Comparison of ENCODE assay signal across 8 cellular contexts in the genomic region with DNA sequence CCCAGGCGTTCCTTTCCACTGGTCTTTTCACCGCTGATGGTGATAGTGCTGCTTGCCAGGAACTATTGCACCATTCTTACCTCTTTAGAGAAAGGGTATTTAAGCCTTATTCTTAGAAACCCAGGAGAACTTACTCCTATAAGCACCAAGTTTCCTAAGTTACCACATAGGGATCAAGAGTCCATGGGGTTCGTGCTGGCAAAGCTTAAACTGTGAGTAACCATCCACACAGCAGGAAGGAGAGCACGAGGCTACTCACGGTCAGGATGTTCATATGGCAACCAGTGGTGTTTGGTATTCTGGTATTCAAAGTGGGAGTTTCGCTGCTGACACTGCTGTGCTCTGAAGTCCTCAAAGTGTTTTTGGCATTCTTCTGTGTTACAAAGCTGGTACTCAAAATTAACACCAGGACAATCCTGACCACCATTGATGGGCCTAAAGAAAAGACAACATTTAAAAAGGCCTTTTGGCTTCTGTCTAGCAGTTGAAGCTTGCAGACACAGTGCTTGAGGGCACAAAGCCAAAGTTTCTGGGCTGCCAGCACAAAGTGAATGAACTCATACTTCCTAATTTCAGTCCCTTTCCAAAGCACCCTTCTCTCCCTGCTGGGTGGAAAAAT.
DNase-seq lines count a peak whose midpoint lies in the region; ATAC-seq and TF ChIP-seq lines count a peak whose summit lies in the region.

No MANE protein-coding gene starts in this region.

- peak overlapping the region; percentile 35; the same call in 1 of the 2 replicates for H3K27ac ChIP-seq in RWPE1

- CTCF ChIA-PET in BJ (lab: Yijun Ruan, JAX) = interaction anchor here (1.1 to 2.4 kb wide), 6 partner anchors 9 to 193 kb away, joined by 3 to 24 read pairs (median 5); no protein-coding TSS in a partner anchor
- CTCF ChIA-PET in RWPE1 (lab: Yijun Ruan, JAX) = interaction anchor here (1.0 kb wide), 1 partner anchor 15 kb away, joined by 4 read pairs; no protein-coding TSS in a partner anchor

- POLR2A ChIA-PET in BJ (lab: Charles Lee) = interaction anchor here (0.5 kb wide), 1 partner anchor 180 kb away, joined by 3 read pairs; no protein-coding TSS in a partner anchor
- POLR2A ChIA-PET in RWPE1 (lab: Yijun Ruan, JAX; ENCODE audit: low non-redundant PET) = no interaction called here

- H3K4me3 ChIP-seq in BJ (ENCODE audit: low read depth, low read length) = no peak overlapping the region

- ATAC-seq in HG02571 (IDR thresholded peaks at IDR 0.05; ENCODE audit: unreplicated experiment) = no peak

- TF ChIP-seq CTCF in BJ (IDR thresholded peaks at IDR 0.05; ENCODE audit: insufficient read depth, low read depth, low read length) (no peak), RWPE1 (conservative IDR thresholded peaks at IDR 0.05; ENCODE audit: low read depth) (no peak)

- DNase-seq in BJ (ENCODE audit: low read depth) (peak; percentile 81), RWPE1 (ENCODE audit: low spot score) (peak; percentile 74), fibroblast of the conjunctiva (ENCODE audit: low read depth) (peak; percentile 91), nucleus accumbens (lab: John Stamatoyannopoulos, UW) (peak in 45 of 56 donors; percentile 1 to 81 (median 45)), NK-92 (lab: John Stamatoyannopoulos, UW; ENCODE audit: unreplicated experiment) (no peak), cortex of kidney (lab: John Stamatoyannopoulos, UW) (no peak)
- no peak for DNase-seq in activated T-cell treated with anti-CD3 and anti-CD28 coated beads, Interleukin-2, amount 50 U/mL, for 48 hours

- H3K36me3 ChIP-seq in BJ (ENCODE audit: control insufficient read depth, insufficient read depth, low read length) = no peaks in the 10 kb centered on the region

- no peaks in the 10 kb centered on the region for H3K27me3 ChIP-seq in BJ (ENCODE audit: control insufficient read depth, insufficient read depth, low read length)

Comparison
In these comparisons a context has a peak if more than half of its experiments do, and no peak if none do; other contexts are left out.
1. DNase-seq: peak in BJ (single experiment), RWPE1 (single experiment), fibroblast of the conjunctiva (single experiment) and nucleus accumbens (45 of 56); none in NK-92 (single experiment), cortex of kidney (single experiment) and activated T-cell treated with anti-CD3 and anti-CD28 coated beads, Interleukin-2, amount 50 U/mL, for 48 hours (0 of 2).